8 cellular contexts compared by ENCODE assay signal in the genomic region with DNA sequence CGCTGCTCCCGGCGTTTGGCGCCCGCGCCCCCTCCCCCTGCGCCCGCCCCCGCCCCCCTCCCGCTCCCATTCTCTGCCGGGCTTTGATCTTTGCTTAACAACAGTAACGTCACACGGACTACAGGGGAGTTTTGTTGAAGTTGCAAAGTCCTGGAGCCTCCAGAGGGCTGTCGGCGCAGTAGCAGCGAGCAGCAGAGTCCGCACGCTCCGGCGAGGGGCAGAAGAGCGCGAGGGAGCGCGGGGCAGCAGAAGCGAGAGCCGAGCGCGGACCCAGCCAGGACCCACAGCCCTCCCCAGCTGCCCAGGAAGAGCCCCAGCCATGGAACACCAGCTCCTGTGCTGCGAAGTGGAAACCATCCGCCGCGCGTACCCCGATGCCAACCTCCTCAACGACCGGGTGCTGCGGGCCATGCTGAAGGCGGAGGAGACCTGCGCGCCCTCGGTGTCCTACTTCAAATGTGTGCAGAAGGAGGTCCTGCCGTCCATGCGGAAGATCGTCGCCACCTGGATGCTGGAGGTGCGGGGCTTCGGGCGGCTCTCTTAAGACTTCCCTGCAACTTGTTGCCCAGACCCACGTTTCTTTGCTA. TPM values are rescaled to one million over a fixed set of nuclear protein-coding genes. Genes with fewer than 3 reads are reported as not detected.
DNase-seq lines count a peak whose midpoint lies in the region; ATAC-seq and TF ChIP-seq lines count a peak whose summit lies in the region.

A gene (plus strand): TSS at position 162 of the 587 bp plus-strand sequence. CDS start 158 bp downstream, at position 320.

- peaks cover 41% of the 10 kb centered on the region for H3K36me3 ChIP-seq in mesodermal cell (ENCODE audit: control insufficient read depth, insufficient read depth, low read length)

- peak; percentile 31 for TF ChIP-seq CTCF in epithelial cell of proximal tubule (conservative IDR thresholded peaks at IDR 0.05; ENCODE audit: low read depth, low read length)

- no peaks in the 10 kb centered on the region for H3K9me3 ChIP-seq in mesodermal cell (ENCODE audit: control insufficient read depth, low read length)

- H3K27me3 Mint-ChIP-seq in stimulated activated naive CD8-positive, alpha-beta T cell treated with anti-CD3 and anti-CD28 coated beads, Interleukin-15, amount 100 ng/mL, for 72 hours, result peaks cover 63% of the 10 kb centered on the region

- H3K27ac ChIP-seq in mesodermal cell (ENCODE audit: low read depth, low read length, severe bottlenecking), result peak within 1 kb of the TSS; percentile 83

- H3K4me1 Mint-ChIP-seq in stimulated activated naive CD8-positive, alpha-beta T cell treated with anti-CD3 and anti-CD28 coated beads, Interleukin-15, amount 100 ng/mL, for 72 hours, result peaks cover 48% of the 10 kb centered on the region

- ATAC-seq in stimulated activated naive CD8-positive, alpha-beta T cell treated with anti-CD3 and anti-CD28 coated beads, Interleukin-15, amount 100 ng/mL, for 72 hours, result peak; percentile 41
- no peak for ATAC-seq in HG03097 (IDR thresholded peaks at IDR 0.05; ENCODE audit: low FRiP score, unreplicated experiment)

- H3K4me1 ChIP-seq in mesodermal cell (ENCODE audit: control insufficient read depth, insufficient read depth, low read length, poor library complexity, severe bottlenecking), result peaks cover 20% of the 10 kb centered on the region

- H3K27ac Mint-ChIP-seq in stimulated activated naive CD8-positive, alpha-beta T cell treated with anti-CD3 and anti-CD28 coated beads, Interleukin-15, amount 100 ng/mL, for 72 hours, result peak within 1 kb of the TSS in 1 of 2 donors; percentile 13

- peak within 1 kb of the TSS; percentile 79 to 81 for H3K4me3 Mint-ChIP-seq in stimulated activated naive CD8-positive, alpha-beta T cell treated with anti-CD3 and anti-CD28 coated beads, Interleukin-15, amount 100 ng/mL, for 72 hours

- WGBS in mesodermal cell (ENCODE audit: insufficient coverage in 2 of 2), 2 experiments, result 0% methylated on average over 28 to 30 of the region's 49 CpGs

- DNase-seq in DMS153 (lab: John Stamatoyannopoulos, UW), result peak; percentile 9
- no peak for DNase-seq in DMS153 treated with DMSO at 0.1 percent for 48 hours (lab: John Stamatoyannopoulos, UW; ENCODE audit: unreplicated experiment)
- peak; percentile 38 for DNase-seq in NCI-H1092 (lab: John Stamatoyannopoulos, UW)
- peak; percentile 37 to 41 for DNase-seq in activated CD4-positive, alpha-beta T cell treated with anti-CD3 and anti-CD28 coated beads for 4 hours
- DNase-seq in epithelial cell of proximal tubule (ENCODE audit: low read depth), result peak; percentile 59
- DNase-seq in stimulated activated naive CD8-positive, alpha-beta T cell treated with anti-CD3 and anti-CD28 coated beads, Interleukin-15, amount 100 ng/mL, for 72 hours, result peak; percentile 35 to 36

- peak within 1 kb of the TSS; percentile 94 for H3K4me3 ChIP-seq in epithelial cell of proximal tubule (ENCODE audit: low read depth, low read length)
- H3K4me3 ChIP-seq in mesodermal cell (ENCODE audit: extremely low read depth, insufficient read depth, low read length, poor library complexity, severe bottlenecking), result peak within 1 kb of the TSS; percentile 97

- H3K9me3 Mint-ChIP-seq in stimulated activated naive CD8-positive, alpha-beta T cell treated with anti-CD3 and anti-CD28 coated beads, Interleukin-15, amount 100 ng/mL, for 72 hours, result no peaks in the 10 kb centered on the region

RNA-seq across cellular contexts. Expression of the gene that starts here (rescaled TPM):
- 345 and 533 TPM in 2 replicates for total RNA-seq in epithelial cell of proximal tubule
- 278 TPM for polyA plus RNA-seq in mesodermal cell (2013, experiment 1 of 2)
- polyA plus RNA-seq in mesodermal cell (2013, experiment 2 of 2), result 285 TPM
